14 cellular contexts compared by ENCODE assay signal in genomic region chr6:168037856-168038255, GRCh38. TPM values are rescaled to one million over a fixed set of nuclear protein-coding genes. Genes with fewer than 3 reads are reported as not detected.
"Had no signal": no experiment of that assay in that cellular context is flagged by ENCODE, and none has a peak within 500 bp of the region (broad histone marks: within the 10 kb centered on the region; RNA-seq: fewer than 3 reads in every experiment).

No MANE protein-coding gene starts in this region.

- H3K4me3 ChIP-seq: ascending aorta, sigmoid colon, tibial artery, vagina had no signal

- ATAC-seq: stimulated activated effector memory CD8-positive, alpha-beta T cell treated with anti-CD3 and anti-CD28 coated beads, Interleukin-12 subunit alpha, Interleukin-12 subunit beta, amount 100 ng/mL, for 72 hours; WTC11 had no signal

- H3K4me1 ChIP-seq: ascending aorta had no signal

- H3K9me3 ChIP-seq: vagina had no signal

- DNase-seq: activated CD4-positive, alpha-beta memory T cell treated with anti-CD3 and anti-CD28 coated beads, Interleukin-2, amount 10 ng/mL, durations not matched to agents 7 days and 5 days; activated CD4-positive, alpha-beta T cell treated with anti-CD3 and anti-CD28 coated beads for 4 hours; activated naive CD4-positive, alpha-beta T cell treated with anti-CD3 and anti-CD28 coated beads, Interleukin-2, amount 10 ng/mL, durations not matched to agents 7 days and 5 days; activated T-cell treated with anti-CD3 and anti-CD28 coated beads, Interleukin-2, amount 50 U/mL, for 24 hours; sigmoid colon; tibial artery had no signal

- H3K27ac ChIP-seq: ascending aorta, tibial artery, vagina had no signal

- H3K27me3 ChIP-seq: ascending aorta, sigmoid colon, vagina had no signal

- H3K36me3 ChIP-seq: ascending aorta, sigmoid colon, tibial artery, vagina had no signal

RNA-seq across cellular contexts. Expression of gene KIF25, which starts 40.4 kb away (rescaled TPM):
- total RNA-seq: activated CD4-positive, alpha-beta memory T cell treated with anti-CD3 and anti-CD28 coated beads, Interleukin-2, amount 10 ng/mL, durations not matched to agents 7 days and 5 days; ascending aorta; kidney epithelial cell; osteocyte; pulmonary artery endothelial cell; vagina had no signal
- polyA plus RNA-seq: neural cell had no signal

RNA-seq across cellular contexts. Expression of gene FRMD1, which starts 41.2 kb away (rescaled TPM):
- total RNA-seq: activated CD4-positive, alpha-beta memory T cell treated with anti-CD3 and anti-CD28 coated beads, Interleukin-2, amount 10 ng/mL, durations not matched to agents 7 days and 5 days; ascending aorta; kidney epithelial cell; pulmonary artery endothelial cell; vagina had no signal
- polyA plus RNA-seq: neural cell had no signal
